ENCODE assay signal across 2 cellular contexts in the genomic region with DNA sequence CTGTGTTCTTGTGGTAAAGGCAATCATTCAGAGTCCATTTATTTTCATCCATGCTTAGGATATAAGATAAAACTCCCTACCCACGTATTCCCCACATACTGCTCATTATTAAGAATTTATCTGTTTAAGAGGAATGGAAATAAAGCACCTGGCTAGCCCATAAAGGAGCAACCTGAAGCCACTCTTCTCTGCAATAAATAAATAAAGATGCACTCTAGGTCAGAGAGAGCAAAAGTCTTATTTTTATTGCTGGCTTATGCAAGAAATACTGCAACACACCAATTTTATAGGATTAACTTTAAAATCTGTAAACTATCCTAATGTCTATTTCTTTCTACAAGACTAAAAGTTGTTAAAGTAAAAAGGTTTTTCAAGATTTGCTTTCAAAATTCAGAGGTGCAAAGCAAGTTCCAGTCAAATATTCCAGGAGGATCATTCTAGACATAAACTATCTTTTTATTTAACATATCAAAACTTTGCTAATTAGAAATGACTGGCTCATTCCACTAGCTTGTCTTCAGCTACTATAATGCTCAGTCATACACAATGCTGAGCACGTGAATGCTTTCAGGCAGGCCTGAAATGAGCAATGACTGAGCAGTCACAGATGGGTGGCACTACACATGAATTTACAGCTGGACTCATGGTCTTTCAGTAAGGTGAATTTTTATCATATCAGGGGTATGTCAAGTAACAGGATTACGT.
TF ChIP-seq lines count a peak whose summit lies in the region.

No MANE protein-coding gene starts in this region.

TF ChIP-seq in Ishikawa, 13 proteins besides CTCF, POLR2A, EP300 and RAD21 (continued from another document):
- no peak for TF ChIP-seq TCF12 (IDR thresholded peaks at IDR 0.05; ENCODE audit: low read depth)
- no peak for TF ChIP-seq NFIC (IDR thresholded peaks at IDR 0.05)
- TF ChIP-seq, protein P1, sequence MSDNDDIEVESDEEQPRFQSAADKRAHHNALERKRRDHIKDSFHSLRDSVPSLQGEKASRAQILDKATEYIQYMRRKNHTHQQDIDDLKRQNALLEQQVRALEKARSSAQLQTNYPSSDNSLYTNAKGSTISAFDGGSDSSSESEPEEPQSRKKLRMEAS (IDR thresholded peaks at IDR 0.05) = 0 out of 2 replicates have a peak, but pooled peaks have one; percentile 57
- TF ChIP-seq FOXM1 (IDR thresholded peaks at IDR 0.05; ENCODE audit: borderline replicate concordance, low read depth) = no peak
- TF ChIP-seq YY1 (IDR thresholded peaks at IDR 0.05; ENCODE audit: low read depth) = no peak
- TF ChIP-seq CREB1 (IDR thresholded peaks at IDR 0.05; ENCODE audit: low read depth) = no peak
- TF ChIP-seq TEAD4 (IDR thresholded peaks at IDR 0.05) = no peak
- no peak for TF ChIP-seq ZBTB7A (IDR thresholded peaks at IDR 0.05; ENCODE audit: low read depth)
- TF ChIP-seq, protein P2, sequence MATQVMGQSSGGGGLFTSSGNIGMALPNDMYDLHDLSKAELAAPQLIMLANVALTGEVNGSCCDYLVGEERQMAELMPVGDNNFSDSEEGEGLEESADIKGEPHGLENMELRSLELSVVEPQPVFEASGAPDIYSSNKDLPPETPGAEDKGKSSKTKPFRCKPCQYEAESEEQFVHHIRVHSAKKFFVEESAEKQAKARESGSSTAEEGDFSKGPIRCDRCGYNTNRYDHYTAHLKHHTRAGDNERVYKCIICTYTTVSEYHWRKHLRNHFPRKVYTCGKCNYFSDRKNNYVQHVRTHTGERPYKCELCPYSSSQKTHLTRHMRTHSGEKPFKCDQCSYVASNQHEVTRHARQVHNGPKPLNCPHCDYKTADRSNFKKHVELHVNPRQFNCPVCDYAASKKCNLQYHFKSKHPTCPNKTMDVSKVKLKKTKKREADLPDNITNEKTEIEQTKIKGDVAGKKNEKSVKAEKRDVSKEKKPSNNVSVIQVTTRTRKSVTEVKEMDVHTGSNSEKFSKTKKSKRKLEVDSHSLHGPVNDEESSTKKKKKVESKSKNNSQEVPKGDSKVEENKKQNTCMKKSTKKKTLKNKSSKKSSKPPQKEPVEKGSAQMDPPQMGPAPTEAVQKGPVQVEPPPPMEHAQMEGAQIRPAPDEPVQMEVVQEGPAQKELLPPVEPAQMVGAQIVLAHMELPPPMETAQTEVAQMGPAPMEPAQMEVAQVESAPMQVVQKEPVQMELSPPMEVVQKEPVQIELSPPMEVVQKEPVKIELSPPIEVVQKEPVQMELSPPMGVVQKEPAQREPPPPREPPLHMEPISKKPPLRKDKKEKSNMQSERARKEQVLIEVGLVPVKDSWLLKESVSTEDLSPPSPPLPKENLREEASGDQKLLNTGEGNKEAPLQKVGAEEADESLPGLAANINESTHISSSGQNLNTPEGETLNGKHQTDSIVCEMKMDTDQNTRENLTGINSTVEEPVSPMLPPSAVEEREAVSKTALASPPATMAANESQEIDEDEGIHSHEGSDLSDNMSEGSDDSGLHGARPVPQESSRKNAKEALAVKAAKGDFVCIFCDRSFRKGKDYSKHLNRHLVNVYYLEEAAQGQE (IDR thresholded peaks at IDR 0.05; ENCODE audit: low read depth) = no peak

TF ChIP-seq in HepG2, 621 proteins besides CTCF, POLR2A, EP300 and RAD21:
- TF ChIP-seq, protein P3, sequence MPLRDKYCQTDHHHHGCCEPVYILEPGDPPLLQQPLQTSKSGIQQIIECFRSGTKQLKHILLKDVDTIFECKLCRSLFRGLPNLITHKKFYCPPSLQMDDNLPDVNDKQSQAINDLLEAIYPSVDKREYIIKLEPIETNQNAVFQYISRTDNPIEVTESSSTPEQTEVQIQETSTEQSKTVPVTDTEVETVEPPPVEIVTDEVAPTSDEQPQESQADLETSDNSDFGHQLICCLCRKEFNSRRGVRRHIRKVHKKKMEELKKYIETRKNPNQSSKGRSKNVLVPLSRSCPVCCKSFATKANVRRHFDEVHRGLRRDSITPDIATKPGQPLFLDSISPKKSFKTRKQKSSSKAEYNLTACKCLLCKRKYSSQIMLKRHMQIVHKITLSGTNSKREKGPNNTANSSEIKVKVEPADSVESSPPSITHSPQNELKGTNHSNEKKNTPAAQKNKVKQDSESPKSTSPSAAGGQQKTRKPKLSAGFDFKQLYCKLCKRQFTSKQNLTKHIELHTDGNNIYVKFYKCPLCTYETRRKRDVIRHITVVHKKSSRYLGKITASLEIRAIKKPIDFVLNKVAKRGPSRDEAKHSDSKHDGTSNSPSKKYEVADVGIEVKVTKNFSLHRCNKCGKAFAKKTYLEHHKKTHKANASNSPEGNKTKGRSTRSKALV (CRISPR knock-in tag; IDR thresholded peaks at IDR 0.05) = no peak
- no peak for TF ChIP-seq SCMH1 (CRISPR knock-in tag; IDR thresholded peaks at IDR 0.05; ENCODE audit: borderline replicate concordance)
- TF ChIP-seq ZNF570 (CRISPR knock-in tag; IDR thresholded peaks at IDR 0.05; ENCODE audit: borderline replicate concordance) = no peak
- TF ChIP-seq NFE2L2 (IDR thresholded peaks at IDR 0.05; ENCODE audit: low read length) = 0 out of 2 replicates have a peak, but pooled peaks have one; percentile 15
- peak; percentile 29; the same call in 1 of the 2 replicates for TF ChIP-seq SAP130 (CRISPR knock-in tag; IDR thresholded peaks at IDR 0.05; ENCODE audit: low read depth)
- TF ChIP-seq, protein P4, sequence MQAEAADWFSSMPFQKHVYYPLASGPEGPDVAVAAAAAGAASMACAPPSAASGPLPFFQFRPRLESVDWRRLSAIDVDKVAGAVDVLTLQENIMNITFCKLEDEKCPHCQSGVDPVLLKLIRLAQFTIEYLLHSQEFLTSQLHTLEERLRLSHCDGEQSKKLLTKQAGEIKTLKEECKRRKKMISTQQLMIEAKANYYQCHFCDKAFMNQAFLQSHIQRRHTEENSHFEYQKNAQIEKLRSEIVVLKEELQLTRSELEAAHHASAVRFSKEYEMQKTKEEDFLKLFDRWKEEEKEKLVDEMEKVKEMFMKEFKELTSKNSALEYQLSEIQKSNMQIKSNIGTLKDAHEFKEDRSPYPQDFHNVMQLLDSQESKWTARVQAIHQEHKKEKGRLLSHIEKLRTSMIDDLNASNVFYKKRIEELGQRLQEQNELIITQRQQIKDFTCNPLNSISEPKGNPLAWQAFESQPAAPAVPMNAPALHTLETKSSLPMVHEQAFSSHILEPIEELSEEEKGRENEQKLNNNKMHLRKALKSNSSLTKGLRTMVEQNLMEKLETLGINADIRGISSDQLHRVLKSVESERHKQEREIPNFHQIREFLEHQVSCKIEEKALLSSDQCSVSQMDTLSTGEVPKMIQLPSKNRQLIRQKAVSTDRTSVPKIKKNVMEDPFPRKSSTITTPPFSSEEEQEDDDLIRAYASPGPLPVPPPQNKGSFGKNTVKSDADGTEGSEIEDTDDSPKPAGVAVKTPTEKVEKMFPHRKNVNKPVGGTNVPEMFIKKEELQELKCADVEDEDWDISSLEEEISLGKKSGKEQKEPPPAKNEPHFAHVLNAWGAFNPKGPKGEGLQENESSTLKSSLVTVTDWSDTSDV (CRISPR knock-in tag; IDR thresholded peaks at IDR 0.05) = no peak
- TF ChIP-seq BHLHE40 (IDR thresholded peaks at IDR 0.05; ENCODE audit: low read length) = peak; percentile 67; the same call in 1 of the 2 replicates
